Comparison of ENCODE assay signal across 8 cellular contexts in the genomic region with DNA sequence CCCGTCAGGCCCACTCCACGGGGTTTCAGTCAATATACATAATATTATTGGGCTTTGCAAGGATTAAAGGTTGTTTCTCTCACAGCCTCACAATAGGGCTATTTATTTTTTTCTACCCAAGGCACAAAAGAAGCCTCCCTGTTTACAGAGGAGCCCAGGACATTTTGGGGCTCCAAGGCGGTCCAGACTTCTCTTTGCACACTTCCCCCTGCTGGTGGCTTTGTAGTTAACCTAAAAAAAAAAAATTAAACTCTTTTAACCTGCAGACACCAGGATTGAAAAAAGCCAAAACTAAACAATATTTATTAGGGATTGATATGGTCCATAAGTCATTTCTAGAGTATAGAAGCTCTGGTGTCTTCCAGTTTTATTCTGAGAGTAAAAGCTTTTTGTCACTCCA.
A peak's percentile ranks its signal among the peaks of the same experiment; 100 is the strongest.
DNase-seq lines count a peak whose midpoint lies in the region; TF ChIP-seq lines count a peak whose summit lies in the region.
"Had no signal": no experiment of that assay in that cellular context is flagged by ENCODE, and none has a peak within 500 bp of the region (broad histone marks: within the 10 kb centered on the region; RNA-seq: fewer than 3 reads in every experiment).

No MANE protein-coding gene starts in this region.

- TF ChIP-seq CTCF in brain microvascular endothelial cell (IDR thresholded peaks at IDR 0.05; ENCODE audit: low read depth, low read length, missing control alignments) (peak; percentile 59), osteocyte (IDR thresholded peaks at IDR 0.05) (peak; percentile 33), GM10266 (IDR thresholded peaks at IDR 0.05; ENCODE audit: control insufficient read depth, insufficient read depth, low read depth, missing control alignments) (no peak)

- no peak overlapping the region for H3K4me3 Mint-ChIP-seq in osteocyte (ENCODE audit: unreplicated experiment)

- no peak overlapping the region for H3K18ac ChIP-seq in mesenchymal stem cell (ENCODE audit: low read depth in 1 of 2, low read length in 2 of 2)

- no peak overlapping the region for H2AFZ ChIP-seq in mesenchymal stem cell (ENCODE audit: low read depth, low read length)

- H2BK15ac ChIP-seq in mesenchymal stem cell (ENCODE audit: low read depth, poor library complexity, severe bottlenecking) = no peak overlapping the region

- H3K4me1 ChIP-seq in mesenchymal stem cell (ENCODE audit: control insufficient read depth, insufficient read depth, low read depth, low read length) = no peaks in the 10 kb centered on the region

- no peak overlapping the region for H3K23ac ChIP-seq in mesenchymal stem cell (ENCODE audit: low read length in 2 of 2)

- H3K4me3 ChIP-seq in brain microvascular endothelial cell (ENCODE audit: low read depth, low read length) (no peak overlapping the region), mesenchymal stem cell (ENCODE audit: insufficient read depth in 1 of 2, low read depth in 1 of 2, low read length in 2 of 2) (no peak overlapping the region)

- H3K4ac ChIP-seq in mesenchymal stem cell (ENCODE audit: low read depth in 1 of 2, low read length in 2 of 2) = no peak overlapping the region

- in situ Hi-C loops in brain microvascular endothelial cell (cut with HindIII; ENCODE audit: low pct_ligation_motif_present, low sequenced_read_pairs) = loop anchor here (25.0 kb wide), 1 partner anchor 380 kb away; no protein-coding TSS in a partner anchor

- H3K27me3 ChIP-seq in brain microvascular endothelial cell (replicated peaks) = no peaks in the 10 kb centered on the region
- H3K27me3 ChIP-seq in mesenchymal stem cell (ENCODE audit: control insufficient read depth in 1 of 2, insufficient read depth in 1 of 2, low read length in 2 of 2) = no peaks in the 10 kb centered on the region

- no peak overlapping the region for H2BK12ac ChIP-seq in mesenchymal stem cell (ENCODE audit: low read length in 2 of 2)

- H4K8ac ChIP-seq in mesenchymal stem cell (ENCODE audit: low read length) = no peak overlapping the region

- peaks cover 8% of the 10 kb centered on the region for H3K27me3 Mint-ChIP-seq in osteocyte (ENCODE audit: unreplicated experiment)

- H3K36me3 ChIP-seq in brain microvascular endothelial cell (replicated peaks) = no peaks in the 10 kb centered on the region
- no peaks in the 10 kb centered on the region for H3K36me3 ChIP-seq in mesenchymal stem cell (ENCODE audit: control insufficient read depth in 1 of 2, insufficient read depth in 2 of 2, low read depth in 1 of 2, low read length in 2 of 2)

- no peak overlapping the region for H3K4me2 ChIP-seq in mesenchymal stem cell (ENCODE audit: low read length, poor library complexity, severe bottlenecking)

- H3K9me3 Mint-ChIP-seq in osteocyte (ENCODE audit: unreplicated experiment) = peaks cover 8% of the 10 kb centered on the region

- peaks cover 5% of the 10 kb centered on the region for H3K4me1 Mint-ChIP-seq in osteocyte (ENCODE audit: unreplicated experiment)

- H3K9me3 ChIP-seq in mesenchymal stem cell (ENCODE audit: control insufficient read depth, low read length) = peaks cover 4% of the 10 kb centered on the region

- H3K36me3 Mint-ChIP-seq in osteocyte (ENCODE audit: unreplicated experiment) = peaks cover 1% of the 10 kb centered on the region

- no peak overlapping the region for H3K27ac ChIP-seq in brain microvascular endothelial cell
- no peak overlapping the region for H3K27ac ChIP-seq in mesenchymal stem cell (ENCODE audit: low read length, poor library complexity, severe bottlenecking)

- H3K9ac ChIP-seq in mesenchymal stem cell (ENCODE audit: low read length) = no peak overlapping the region

- no peak overlapping the region for H3K14ac ChIP-seq in mesenchymal stem cell (ENCODE audit: low read length in 2 of 2)

- DNase-seq in ELR (ENCODE audit: low read depth) (peak; percentile 33), NCI-H1092 (lab: John Stamatoyannopoulos, UW) (peak; percentile 87), brain microvascular endothelial cell (no peak), osteocyte (ENCODE audit: extremely low spot score, unreplicated experiment) (no peak), GM10266 (ENCODE audit: extremely low spot score) (no peak), mesenchymal stem cell (no peak)
- no peak for DNase-seq in central memory CD4-positive, alpha-beta T cell
- DNase-seq: NCI-H446 treated with DMSO at 0.1 percent for 48 hours had no signal

- H2BK120ac ChIP-seq in mesenchymal stem cell (ENCODE audit: low read depth, low read length) = no peak overlapping the region

- WGBS in mesenchymal stem cell = 70% methylated on average over 2 of the region's 3 CpGs

- H2BK5ac ChIP-seq in mesenchymal stem cell (ENCODE audit: low read depth, low read length, poor library complexity, severe bottlenecking) = no peak overlapping the region

- H3K79me1 ChIP-seq in mesenchymal stem cell (replicated peaks; ENCODE audit: low read length, poor library complexity, severe bottlenecking) = no peaks in the 10 kb centered on the region

- H4K91ac ChIP-seq in mesenchymal stem cell (ENCODE audit: low read length) = no peak overlapping the region

- no peak overlapping the region for H2AK5ac ChIP-seq in mesenchymal stem cell (ENCODE audit: low read length, severe bottlenecking)

- no peak overlapping the region for H3K27ac Mint-ChIP-seq in osteocyte (ENCODE audit: unreplicated experiment)

Comparison
In these comparisons a context has a peak if more than half of its experiments do, and no peak if none do; other contexts are left out.
1. DNase-seq: peak in ELR (single experiment) and NCI-H1092 (single experiment); none in brain microvascular endothelial cell (single experiment), osteocyte (single experiment), GM10266 (single experiment), mesenchymal stem cell (single experiment) and central memory CD4-positive, alpha-beta T cell (single experiment).